In genomic region chr7:6637544-6638229, GRCh38 we compare ENCODE assay signal across 8 cellular contexts. TPM values are rescaled to one million over a fixed set of nuclear protein-coding genes. Genes with fewer than 3 reads are reported as not detected.
DNase-seq lines count a peak whose midpoint lies in the region; ATAC-seq and TF ChIP-seq lines count a peak whose summit lies in the region.

No MANE protein-coding gene starts in this region.

- peaks cover 27% of the 10 kb centered on the region for H3K79me2 ChIP-seq in MM.1S (ENCODE audit: low read length)

- H3K27ac Mint-ChIP-seq in activated CD4-positive, alpha-beta memory T cell treated with anti-CD3 and anti-CD28 coated beads, Interleukin-2, amount 10 ng/mL, durations not matched to agents 7 days and 5 days, result peak overlapping the region; percentile 74
- peak overlapping the region; percentile 24 for H3K27ac Mint-ChIP-seq in endothelial cell (ENCODE audit: unreplicated experiment)
- H3K27ac Mint-ChIP-seq in natural killer cell treated with Interleukin-12 subunit alpha and Interleukin-12 subunit beta and Interleukin-15 and Interleukin-18, amount 100 ng/mL, for 72 hours, result peak overlapping the region; percentile 64 to 68

- peaks cover 35% of the 10 kb centered on the region for H3K36me3 Mint-ChIP-seq in activated CD4-positive, alpha-beta memory T cell treated with anti-CD3 and anti-CD28 coated beads, Interleukin-2, amount 10 ng/mL, durations not matched to agents 7 days and 5 days (ENCODE audit: low read depth)
- peaks cover 29% of the 10 kb centered on the region for H3K36me3 Mint-ChIP-seq in endothelial cell (ENCODE audit: low read depth, unreplicated experiment)
- peaks cover 4% of the 10 kb centered on the region for H3K36me3 Mint-ChIP-seq in natural killer cell treated with Interleukin-12 subunit alpha and Interleukin-12 subunit beta and Interleukin-15 and Interleukin-18, amount 100 ng/mL, for 72 hours

- DNase-seq in NCI-H2196 (lab: John Stamatoyannopoulos, UW; ENCODE audit: unreplicated experiment), result peak; percentile 11
- no peak for DNase-seq in NCI-H2196 treated with DMSO at 0.1 percent for 48 hours (lab: John Stamatoyannopoulos, UW; ENCODE audit: unreplicated experiment)
- peak; percentile 68 for DNase-seq in HEK293T (ENCODE audit: extremely low spot score)
- DNase-seq in MM.1S, result peak; percentile 45
- DNase-seq in activated CD4-positive, alpha-beta memory T cell treated with anti-CD3 and anti-CD28 coated beads, Interleukin-2, amount 10 ng/mL, durations not matched to agents 7 days and 5 days, result peak; percentile 52
- DNase-seq in endothelial cell (ENCODE audit: low spot score), result peak; percentile 61
- peak; percentile 74 for DNase-seq in natural killer cell treated with Interleukin-12 subunit alpha and Interleukin-12 subunit beta and Interleukin-15 and Interleukin-18, amount 100 ng/mL, for 72 hours (ENCODE audit: low spot score)
- peak in 4 of 49 donors; percentile 13 to 68 (median 23) for DNase-seq in substantia nigra (lab: John Stamatoyannopoulos, UW)

- no peaks in the 10 kb centered on the region for H4K20me1 ChIP-seq in MM.1S (ENCODE audit: insufficient read depth, low read length)

- H3K27ac ChIP-seq in MM.1S (ENCODE audit: low read length) (no peak overlapping the region), substantia nigra (ENCODE audit: low read depth, low read length, poor library complexity, severe bottlenecking) (peak overlapping the region; percentile 49)

- TF ChIP-seq CTCF in MM.1S (IDR thresholded peaks at IDR 0.05; ENCODE audit: low read length) (peak; percentile 46), endothelial cell (IDR thresholded peaks at IDR 0.05; ENCODE audit: unreplicated experiment) (peak; percentile 23)

- H2AFZ ChIP-seq in MM.1S (ENCODE audit: low read length), result 0 out of 2 replicates have a peak overlapping the region, but pooled peaks have one; percentile 35

- H3F3A ChIP-seq in MM.1S (ENCODE audit: insufficient read depth, low read length), result no peaks in the 10 kb centered on the region

- H3K9me2 ChIP-seq in MM.1S (replicated peaks; ENCODE audit: insufficient read depth, low read length), result no peaks in the 10 kb centered on the region

- CTCF ChIA-PET in HEK293T (lab: Yijun Ruan, JAX), result no interaction called here
- CTCF ChIA-PET in activated CD4-positive, alpha-beta memory T cell treated with anti-CD3 and anti-CD28 coated beads, Interleukin-2, amount 10 ng/mL, durations not matched to agents 7 days and 5 days (lab: Charles Lee), result no interaction called here

- ATAC-seq in natural killer cell treated with Interleukin-12 subunit alpha and Interleukin-12 subunit beta and Interleukin-15 and Interleukin-18, amount 100 ng/mL, for 72 hours, result peak; percentile 79 to 80

- H3K9me3 Mint-ChIP-seq in activated CD4-positive, alpha-beta memory T cell treated with anti-CD3 and anti-CD28 coated beads, Interleukin-2, amount 10 ng/mL, durations not matched to agents 7 days and 5 days, result peaks cover 3% of the 10 kb centered on the region
- peaks cover 3% of the 10 kb centered on the region for H3K9me3 Mint-ChIP-seq in endothelial cell (ENCODE audit: unreplicated experiment)
- H3K9me3 Mint-ChIP-seq in natural killer cell treated with Interleukin-12 subunit alpha and Interleukin-12 subunit beta and Interleukin-15 and Interleukin-18, amount 100 ng/mL, for 72 hours, result no peaks in the 10 kb centered on the region

- H3K4me3 ChIP-seq in MM.1S (ENCODE audit: low read length), result peak overlapping the region; percentile 69

- peak overlapping the region; percentile 51; the same call in 1 of the 2 replicates for H3K9ac ChIP-seq in MM.1S (ENCODE audit: low read length)

- H3K36me3 ChIP-seq in MM.1S (replicated peaks; ENCODE audit: insufficient read depth, low read length), result no peaks in the 10 kb centered on the region; the same call in 1 of the 2 replicates

- H3K9me3 ChIP-seq in MM.1S (replicated peaks; ENCODE audit: insufficient read depth, low read length), result no peaks in the 10 kb centered on the region

- peak overlapping the region; percentile 82 for H3K4me3 Mint-ChIP-seq in activated CD4-positive, alpha-beta memory T cell treated with anti-CD3 and anti-CD28 coated beads, Interleukin-2, amount 10 ng/mL, durations not matched to agents 7 days and 5 days
- peak overlapping the region; percentile 92 for H3K4me3 Mint-ChIP-seq in endothelial cell (ENCODE audit: unreplicated experiment)
- peak overlapping the region; percentile 82 for H3K4me3 Mint-ChIP-seq in natural killer cell treated with Interleukin-12 subunit alpha and Interleukin-12 subunit beta and Interleukin-15 and Interleukin-18, amount 100 ng/mL, for 72 hours

- H3K4me1 Mint-ChIP-seq in activated CD4-positive, alpha-beta memory T cell treated with anti-CD3 and anti-CD28 coated beads, Interleukin-2, amount 10 ng/mL, durations not matched to agents 7 days and 5 days, result peaks cover 32% of the 10 kb centered on the region
- peaks cover 41% of the 10 kb centered on the region for H3K4me1 Mint-ChIP-seq in endothelial cell (ENCODE audit: unreplicated experiment)
- H3K4me1 Mint-ChIP-seq in natural killer cell treated with Interleukin-12 subunit alpha and Interleukin-12 subunit beta and Interleukin-15 and Interleukin-18, amount 100 ng/mL, for 72 hours (ENCODE audit: low read depth in 2 of 2), result peaks cover 25 to 26% of the 10 kb centered on the region in 2 donors

- H3K4me1 ChIP-seq in MM.1S (ENCODE audit: low read length), result no peaks in the 10 kb centered on the region

- POLR2A ChIA-PET in HEK293T (lab: Yijun Ruan, JAX), result interaction anchor here (1.0 to 1.6 kb wide), 3 partner anchors 15 to 69 kb away, joined by 3 to 11 read pairs (median 3); partner anchors contain the start of genes INTS15 and ZNF12
- POLR2A ChIA-PET in activated CD4-positive, alpha-beta memory T cell treated with anti-CD3 and anti-CD28 coated beads, Interleukin-2, amount 10 ng/mL, durations not matched to agents 7 days and 5 days (lab: Charles Lee), result interaction anchor here (1.0 to 1.5 kb wide), 3 partner anchors 16 to 48 kb away, joined by 3 to 5 read pairs (median 4); partner anchors contain the start of gene INTS15

- H3K4me2 ChIP-seq in MM.1S (ENCODE audit: low read depth, low read length), result peak overlapping the region; percentile 86

- H3K27me3 ChIP-seq in MM.1S (replicated peaks; ENCODE audit: insufficient read depth, low read length), result no peaks in the 10 kb centered on the region

- no peaks in the 10 kb centered on the region for H3K27me3 Mint-ChIP-seq in activated CD4-positive, alpha-beta memory T cell treated with anti-CD3 and anti-CD28 coated beads, Interleukin-2, amount 10 ng/mL, durations not matched to agents 7 days and 5 days
- peaks cover 10% of the 10 kb centered on the region for H3K27me3 Mint-ChIP-seq in endothelial cell (ENCODE audit: unreplicated experiment)
- no peaks in the 10 kb centered on the region for H3K27me3 Mint-ChIP-seq in natural killer cell treated with Interleukin-12 subunit alpha and Interleukin-12 subunit beta and Interleukin-15 and Interleukin-18, amount 100 ng/mL, for 72 hours

TF ChIP-seq in HEK293T, 16 proteins besides CTCF, POLR2A, EP300 and RAD21:
- TF ChIP-seq ELF4 (IDR thresholded peaks at IDR 0.05) (no peak), NFRKB (IDR thresholded peaks at IDR 0.05) (no peak), CTBP1 (IDR thresholded peaks at IDR 0.05; ENCODE audit: borderline replicate concordance) (no peak), L3MBTL2 (conservative IDR thresholded peaks at IDR 0.05) (peak; percentile 25; the same call in 1 of the 2 replicates), FOXA1 (IDR thresholded peaks at IDR 0.05) (no peak), ZNF384 (IDR thresholded peaks at IDR 0.05) (no peak), LEF1 (IDR thresholded peaks at IDR 0.05; ENCODE audit: borderline replicate concordance) (0 out of 2 replicates have a peak, but pooled peaks have one; percentile 22), FOXK2 (IDR thresholded peaks at IDR 0.05) (no peak), SP1 (IDR thresholded peaks at IDR 0.05) (no peak), BHLHE40 (IDR thresholded peaks at IDR 0.05; ENCODE audit: borderline replicate concordance) (no peak), HDGF (IDR thresholded peaks at IDR 0.05; ENCODE audit: borderline replicate concordance) (no peak), TARDBP (IDR thresholded peaks at IDR 0.05) (no peak)

RNA-seq across cellular contexts. Expression of gene ZNF316, which starts 0.6 kb away (rescaled TPM):
- total RNA-seq in activated CD4-positive, alpha-beta memory T cell treated with anti-CD3 and anti-CD28 coated beads, Interleukin-2, amount 10 ng/mL, durations not matched to agents 7 days and 5 days, result 10 to 100 TPM; 23.4 to 26.1 TPM
- total RNA-seq in endothelial cell (ENCODE audit: unreplicated experiment), result 42.2 TPM
- 10 to 100 TPM; 28.3 to 39.8 TPM for total RNA-seq in natural killer cell treated with Interleukin-12 subunit alpha and Interleukin-12 subunit beta and Interleukin-15 and Interleukin-18, amount 100 ng/mL, for 72 hours

RNA-seq across cellular contexts. Expression of gene ZNF853, which starts 22.3 kb away (rescaled TPM):
- under 1 TPM; 0.18 to 0.23 TPM for total RNA-seq in activated CD4-positive, alpha-beta memory T cell treated with anti-CD3 and anti-CD28 coated beads, Interleukin-2, amount 10 ng/mL, durations not matched to agents 7 days and 5 days
- 7.9 TPM for total RNA-seq in endothelial cell (ENCODE audit: unreplicated experiment)
- total RNA-seq in natural killer cell treated with Interleukin-12 subunit alpha and Interleukin-12 subunit beta and Interleukin-15 and Interleukin-18, amount 100 ng/mL, for 72 hours, result 1 to 10 TPM in 1 of 2 donors, under 1 TPM in 1; 0.56 to 1.0 TPM

RNA-seq across cellular contexts. Expression of gene INTS15, which starts 47.9 kb away (rescaled TPM):
- 10 to 100 TPM; 30.0 to 31.6 TPM for total RNA-seq in activated CD4-positive, alpha-beta memory T cell treated with anti-CD3 and anti-CD28 coated beads, Interleukin-2, amount 10 ng/mL, durations not matched to agents 7 days and 5 days
- 39.6 TPM for total RNA-seq in endothelial cell (ENCODE audit: unreplicated experiment)
- total RNA-seq in natural killer cell treated with Interleukin-12 subunit alpha and Interleukin-12 subunit beta and Interleukin-15 and Interleukin-18, amount 100 ng/mL, for 72 hours, result 10 to 100 TPM; 42.5 to 58.6 TPM

Comparison
In these comparisons a context has a peak if more than half of its experiments do, and no peak if none do; other contexts are left out.
1. H3K27ac Mint-ChIP-seq: peak in every context shown above with its lines; median percentile 74 in activated CD4-positive, alpha-beta memory T cell treated with anti-CD3 and anti-CD28 coated beads, Interleukin-2, amount 10 ng/mL, durations not matched to agents 7 days and 5 days; 66 in natural killer cell treated with Interleukin-12 subunit alpha and Interleukin-12 subunit beta and Interleukin-15 and Interleukin-18, amount 100 ng/mL, for 72 hours; 24 in endothelial cell.